Comparison of ENCODE assay signal across 7 cellular contexts in the genomic region with DNA sequence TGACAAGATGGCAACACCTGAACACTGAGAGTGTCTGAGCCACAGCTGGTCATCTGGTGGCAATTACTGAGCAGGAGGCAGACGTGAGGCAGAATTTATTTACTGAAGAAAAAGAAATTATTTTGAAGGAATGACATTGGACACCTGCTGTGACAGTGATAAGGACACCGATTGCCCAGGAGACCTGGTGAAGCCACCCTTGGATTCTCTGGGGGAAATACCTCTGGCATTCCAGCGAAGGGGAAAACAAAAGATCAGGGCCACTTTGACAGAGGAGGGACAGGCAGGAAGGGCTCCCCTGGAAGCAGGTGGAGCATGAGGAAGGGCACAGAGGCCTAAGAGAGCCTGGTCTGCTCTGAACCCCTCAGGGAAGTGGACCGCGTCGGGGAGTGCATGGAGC.
"Had no signal": no experiment of that assay in that cellular context is flagged by ENCODE, and none has a peak within 500 bp of the region (broad histone marks: within the 10 kb centered on the region; RNA-seq: fewer than 3 reads in every experiment).

No MANE protein-coding gene starts in this region.

- H3K27me3 Mint-ChIP-seq: activated naive CD4-positive, alpha-beta T cell treated with anti-CD3 and anti-CD28 coated beads, Interleukin-2, amount 10 ng/mL, durations not matched to agents 7 days and 5 days; memory B cell; natural killer cell treated with Interleukin-12 subunit alpha and Interleukin-12 subunit beta and Interleukin-15 and Interleukin-18, amount 100 ng/mL, for 72 hours had no signal

- H3K9me3 Mint-ChIP-seq: activated naive CD4-positive, alpha-beta T cell treated with anti-CD3 and anti-CD28 coated beads, Interleukin-2, amount 10 ng/mL, durations not matched to agents 7 days and 5 days; activated T-helper 2 cell treated with anti-CD3 and anti-CD28 coated beads, Interferon-gamma antibody, Interleukin-2, Interleukin-4, amounts not matched to agents 10 μg/mL and 5 μg/mL and 100 μg/mL, durations not matched to agents 14 hours and 24 hours and 36 hours; memory B cell; natural killer cell treated with Interleukin-12 subunit alpha and Interleukin-12 subunit beta and Interleukin-15 and Interleukin-18, amount 100 ng/mL, for 72 hours had no signal

- H3K4me1 ChIP-seq: tibial artery had no signal

- H3K27ac ChIP-seq: spleen, tibial artery had no signal

- H3K9me3 ChIP-seq: spleen, tibial artery had no signal

- H3K4me3 Mint-ChIP-seq: activated naive CD4-positive, alpha-beta T cell treated with anti-CD3 and anti-CD28 coated beads, Interleukin-2, amount 10 ng/mL, durations not matched to agents 7 days and 5 days; memory B cell; natural killer cell treated with Interleukin-12 subunit alpha and Interleukin-12 subunit beta and Interleukin-15 and Interleukin-18, amount 100 ng/mL, for 72 hours had no signal

- H3K36me3 Mint-ChIP-seq: activated naive CD4-positive, alpha-beta T cell treated with anti-CD3 and anti-CD28 coated beads, Interleukin-2, amount 10 ng/mL, durations not matched to agents 7 days and 5 days; natural killer cell treated with Interleukin-12 subunit alpha and Interleukin-12 subunit beta and Interleukin-15 and Interleukin-18, amount 100 ng/mL, for 72 hours had no signal

- H3K4me3 ChIP-seq: spleen, tibial artery had no signal

- H3K27me3 ChIP-seq: spleen, tibial artery had no signal

- DNase-seq: occipital lobe had no signal

- H3K27ac Mint-ChIP-seq: activated naive CD4-positive, alpha-beta T cell treated with anti-CD3 and anti-CD28 coated beads, Interleukin-2, amount 10 ng/mL, durations not matched to agents 7 days and 5 days; activated T-helper 2 cell treated with anti-CD3 and anti-CD28 coated beads, Interferon-gamma antibody, Interleukin-2, Interleukin-4, amounts not matched to agents 10 μg/mL and 5 μg/mL and 100 μg/mL, durations not matched to agents 14 hours and 24 hours and 36 hours; memory B cell; natural killer cell treated with Interleukin-12 subunit alpha and Interleukin-12 subunit beta and Interleukin-15 and Interleukin-18, amount 100 ng/mL, for 72 hours had no signal
